Comparison of ENCODE assay signal across 8 cellular contexts in genomic region chr6:27617700-27618689, GRCh38.
DNase-seq lines count a peak whose midpoint lies in the region; ATAC-seq and TF ChIP-seq lines count a peak whose summit lies in the region.

No MANE protein-coding gene starts in this region.

- H3K36me3 ChIP-seq in heart right ventricle: no peaks in the 10 kb centered on the region
- no peaks in the 10 kb centered on the region for H3K36me3 ChIP-seq in skeletal muscle tissue (ENCODE audit: control insufficient read depth in 3 of 3, insufficient read depth in 3 of 3, low read length in 3 of 3)

- H3K9ac ChIP-seq in skeletal muscle tissue (ENCODE audit: low read depth in 1 of 3, low read length in 3 of 3): no peak overlapping the region

- H3K4me3 ChIP-seq in heart right ventricle: peak overlapping the region in 9 of 10 donors; percentile 6 to 48 (median 38)
- H3K4me3 ChIP-seq in skeletal muscle tissue (ENCODE audit: low read length in 3 of 3): peak overlapping the region in 2 of 3 donors; percentile 26 to 54

- no peak for ATAC-seq in heart right ventricle
- no peak for ATAC-seq in Right ventricle myocardium superior (ENCODE audit: poor library complexity)
- peak; percentile 87 for ATAC-seq in SK-N-SH treated with all-trans-retinoic acid at 6 μM for 48 hours
- ATAC-seq in HG02623 (IDR thresholded peaks at IDR 0.05; ENCODE audit: unreplicated experiment): no peak
- no peak for ATAC-seq in HG03442 (IDR thresholded peaks at IDR 0.05; ENCODE audit: unreplicated experiment)

- H3K27ac ChIP-seq in heart right ventricle (no peak overlapping the region), skeletal muscle tissue (ENCODE audit: low read depth, low read length) (no peak overlapping the region)

- 25 to 31% methylated on average over 32 of the region's 32 CpGs for WGBS in heart right ventricle, 2 donors

- H3K9me3 ChIP-seq in heart right ventricle (peaks cover 0 to 3% (median 0%) of the 10 kb centered on the region in 11 donors), skeletal muscle tissue (ENCODE audit: control insufficient read depth in 3 of 3, low read length in 3 of 3) (peaks cover 0 to 3% (median 0%) of the 10 kb centered on the region in 3 donors)

- intact Hi-C loops in heart right ventricle (cut with DNase I): no loop called here
- intact Hi-C loops in Right ventricle myocardium superior (cut with DNase I): no loop called here

- H3K27me3 ChIP-seq in heart right ventricle: peaks cover 0 to 95% (median 81%) of the 10 kb centered on the region in 7 donors
- peaks cover 7 to 29% (median 10%) of the 10 kb centered on the region in 3 donors for H3K27me3 ChIP-seq in skeletal muscle tissue (ENCODE audit: control insufficient read depth in 3 of 3, insufficient read depth in 3 of 3, low read length in 3 of 3)

- no peak for TF ChIP-seq CTCF in heart right ventricle (IDR thresholded peaks at IDR 0.05)

- H3K4me1 ChIP-seq in heart right ventricle (peaks cover 0 to 14% (median 5%) of the 10 kb centered on the region in 9 donors), skeletal muscle tissue (ENCODE audit: control insufficient read depth in 3 of 3, insufficient read depth in 3 of 3, low read length in 3 of 3) (peaks cover 0 to 2% (median 0%) of the 10 kb centered on the region in 3 donors)

- no peak for DNase-seq in heart right ventricle
- no peak for DNase-seq in Right ventricle myocardium superior
- peak; percentile 54 for DNase-seq in fibroblast of gingiva (ENCODE audit: low read depth)
- no peak for DNase-seq in NOMO-1 treated with dmso at 0.1 percent for 144 hours (lab: John Stamatoyannopoulos, UW; ENCODE audit: unreplicated experiment)

TF ChIP-seq in SK-N-SH treated with all-trans-retinoic acid at 6 μM for 48 hours, 23 proteins besides CTCF, POLR2A, EP300 and RAD21:
- TF ChIP-seq ARNTL (CRISPR knock-in tag; IDR thresholded peaks at IDR 0.05; ENCODE audit: borderline replicate concordance, low read depth) (no peak), ZC3H10 (CRISPR knock-in tag; IDR thresholded peaks at IDR 0.05) (no peak), ZNF8 (CRISPR knock-in tag; IDR thresholded peaks at IDR 0.05) (no peak), ESRRG (CRISPR knock-in tag; IDR thresholded peaks at IDR 0.05) (no peak), TCF4 (CRISPR knock-in tag; IDR thresholded peaks at IDR 0.05; ENCODE audit: borderline replicate concordance) (no peak), ZFP3 (CRISPR knock-in tag; IDR thresholded peaks at IDR 0.05) (no peak), ISL1 (CRISPR knock-in tag; IDR thresholded peaks at IDR 0.05) (no peak)
